Comparison of ENCODE assay signal across 28 cellular contexts in the genomic region with DNA sequence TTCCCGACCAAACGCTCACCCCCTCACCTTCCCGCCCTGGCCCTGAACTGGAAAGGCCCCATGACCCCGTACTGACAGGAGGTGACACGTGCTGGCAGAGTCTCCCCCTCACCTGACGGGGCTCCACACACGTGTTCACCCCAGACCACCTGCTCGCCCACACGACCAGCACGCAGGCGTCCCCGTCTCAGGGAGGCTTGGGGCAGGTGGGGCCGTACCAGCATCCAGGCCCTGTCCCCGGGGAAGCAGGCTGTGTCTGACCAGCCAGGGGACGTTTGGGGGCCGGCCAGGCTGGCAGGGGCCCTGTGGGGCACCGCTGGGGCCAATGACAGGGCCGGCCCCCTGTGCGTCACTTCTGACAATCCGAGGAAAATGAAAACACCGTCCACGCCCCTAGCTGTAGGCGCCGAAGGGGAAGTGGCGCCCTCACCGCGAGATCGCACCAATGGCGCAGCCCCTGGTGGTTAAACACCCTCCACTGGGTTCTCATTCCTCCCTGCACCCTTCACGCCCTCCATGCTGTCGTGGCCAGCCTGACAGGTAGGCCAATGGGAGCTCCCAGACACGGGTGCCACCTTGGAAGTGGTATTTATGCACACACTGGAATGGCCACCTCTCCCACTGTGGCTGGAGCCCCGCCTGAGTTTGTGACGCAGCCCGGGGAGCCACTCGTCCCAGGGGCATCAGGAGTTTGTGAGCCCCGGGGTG.
"Had no signal": no experiment of that assay in that cellular context is flagged by ENCODE, and none has a peak within 500 bp of the region (broad histone marks: within the 10 kb centered on the region; RNA-seq: fewer than 3 reads in every experiment).

No MANE protein-coding gene starts in this region.

- DNase-seq: activated CD4-positive, alpha-beta T cell treated with anti-CD3 and anti-CD28 coated beads for 36 hours; activated CD4-positive, alpha-beta T cell treated with anti-CD3 and anti-CD28 coated beads, Interleukin-2, amount 50 U/mL, for 4 hours; activated CD8-positive, alpha-beta memory T cell treated with anti-CD3 and anti-CD28 coated beads, Interleukin-2, amount 50 U/mL, for 48 hours; activated effector memory CD4-positive, alpha-beta T cell treated with Interleukin-2 at 50 U/mL for 16 hours; activated naive CD4-positive, alpha-beta T cell treated with anti-CD3 and anti-CD28 coated beads for 36 hours; activated naive CD8-positive, alpha-beta T cell treated with anti-CD3 and anti-CD28 coated beads, Interleukin-2, amount 10 ng/mL, durations not matched to agents 7 days and 5 days; activated T-cell treated with anti-CD3 and anti-CD28 coated beads, Interleukin-2, amount 50 U/mL, for 72 hours; amniotic stem cell; cerebellar nuclear complex; endodermal cell; islet precursor cell; stimulated activated CD4-positive, alpha-beta T cell treated with anti-CD3 and anti-CD28 coated beads, Interleukin-1b, Interleukin-23, amount 100 ng/mL, for 48 hours; substantia nigra; T1000; thyroid gland; upper lobe of right lung had no signal

- H3K36me3 ChIP-seq: breast epithelium had no signal

- H3K4me3 ChIP-seq: breast epithelium, coronary artery, gastroesophageal sphincter, heart left ventricle, thyroid gland, upper lobe of right lung had no signal

- H3K27me3 ChIP-seq: breast epithelium, gastroesophageal sphincter, heart left ventricle, thyroid gland, upper lobe of right lung had no signal

- H3K27ac ChIP-seq: breast epithelium, coronary artery, epithelial cell of prostate, gastroesophageal sphincter, heart left ventricle, thyroid gland, upper lobe of right lung had no signal

- H3K4me1 ChIP-seq: breast epithelium, gastroesophageal sphincter, thyroid gland, upper lobe of right lung had no signal

- H3K36me3 Mint-ChIP-seq: activated naive CD8-positive, alpha-beta T cell treated with anti-CD3 and anti-CD28 coated beads, Interleukin-2, amount 10 ng/mL, durations not matched to agents 7 days and 5 days had no signal

- ATAC-seq: activated CD4-positive, alpha-beta T cell treated with anti-CD3 and anti-CD28 coated beads for 36 hours; activated T-cell treated with anti-CD3 and anti-CD28 coated beads, Interleukin-2, amount 50 U/mL, for 72 hours; gastroesophageal sphincter; heart left ventricle; left lobe of liver; upper lobe of right lung; WTC11 had no signal

- H3K4me1 Mint-ChIP-seq: activated CD4-positive, alpha-beta T cell treated with anti-CD3 and anti-CD28 coated beads for 36 hours; activated naive CD8-positive, alpha-beta T cell treated with anti-CD3 and anti-CD28 coated beads, Interleukin-2, amount 10 ng/mL, durations not matched to agents 7 days and 5 days; endodermal cell; mesothelial cell of epicardium; WTC11 had no signal

- H3K27ac Mint-ChIP-seq: activated CD4-positive, alpha-beta T cell treated with anti-CD3 and anti-CD28 coated beads for 36 hours; activated naive CD4-positive, alpha-beta T cell treated with anti-CD3 and anti-CD28 coated beads for 36 hours; activated naive CD8-positive, alpha-beta T cell treated with anti-CD3 and anti-CD28 coated beads, Interleukin-2, amount 10 ng/mL, durations not matched to agents 7 days and 5 days; activated T-cell treated with anti-CD3 and anti-CD28 coated beads, Interleukin-2, amount 50 U/mL, for 72 hours; endodermal cell; mesothelial cell of epicardium; progenitor cell of endocrine pancreas; stimulated activated naive CD8-positive, alpha-beta T cell treated with anti-CD3 and anti-CD28 coated beads, Interleukin-15, Interleukin-2, amounts not matched to agents 100 ng/mL and 50 ng/mL, for 24 hours; T-helper 1 cell treated with Interleukin-12 subunit alpha and Interleukin-12 subunit beta and Interleukin-4 antibody, amounts not matched to agents 30 μg/mL and 1 μg/mL, for 36 hours; WTC11 had no signal

- H3K4me3 Mint-ChIP-seq: activated CD4-positive, alpha-beta T cell treated with anti-CD3 and anti-CD28 coated beads for 36 hours; activated naive CD4-positive, alpha-beta T cell treated with anti-CD3 and anti-CD28 coated beads for 36 hours; activated naive CD8-positive, alpha-beta T cell treated with anti-CD3 and anti-CD28 coated beads, Interleukin-2, amount 10 ng/mL, durations not matched to agents 7 days and 5 days; activated T-cell treated with anti-CD3 and anti-CD28 coated beads, Interleukin-2, amount 50 U/mL, for 72 hours; endodermal cell; mesothelial cell of epicardium; neural crest cell; stimulated activated naive CD8-positive, alpha-beta T cell treated with anti-CD3 and anti-CD28 coated beads, Interleukin-15, Interleukin-2, amounts not matched to agents 100 ng/mL and 50 ng/mL, for 24 hours; T-helper 1 cell treated with Interleukin-12 subunit alpha and Interleukin-12 subunit beta and Interleukin-4 antibody, amounts not matched to agents 30 μg/mL and 1 μg/mL, for 36 hours; WTC11 had no signal

- H3K9me3 Mint-ChIP-seq: activated naive CD4-positive, alpha-beta T cell treated with anti-CD3 and anti-CD28 coated beads for 36 hours; activated naive CD8-positive, alpha-beta T cell treated with anti-CD3 and anti-CD28 coated beads, Interleukin-2, amount 10 ng/mL, durations not matched to agents 7 days and 5 days; activated T-cell treated with anti-CD3 and anti-CD28 coated beads, Interleukin-2, amount 50 U/mL, for 72 hours; endodermal cell; mesothelial cell of epicardium; neural crest cell; stimulated activated naive CD8-positive, alpha-beta T cell treated with anti-CD3 and anti-CD28 coated beads, Interleukin-15, Interleukin-2, amounts not matched to agents 100 ng/mL and 50 ng/mL, for 24 hours; T-helper 1 cell treated with Interleukin-12 subunit alpha and Interleukin-12 subunit beta and Interleukin-4 antibody, amounts not matched to agents 30 μg/mL and 1 μg/mL, for 36 hours; WTC11 had no signal

- H3K9me3 ChIP-seq: breast epithelium, gastroesophageal sphincter, heart left ventricle, thyroid gland, upper lobe of right lung had no signal

- H3K27me3 Mint-ChIP-seq: activated CD4-positive, alpha-beta T cell treated with anti-CD3 and anti-CD28 coated beads for 36 hours; activated naive CD8-positive, alpha-beta T cell treated with anti-CD3 and anti-CD28 coated beads, Interleukin-2, amount 10 ng/mL, durations not matched to agents 7 days and 5 days; progenitor cell of endocrine pancreas; stimulated activated naive CD8-positive, alpha-beta T cell treated with anti-CD3 and anti-CD28 coated beads, Interleukin-15, Interleukin-2, amounts not matched to agents 100 ng/mL and 50 ng/mL, for 24 hours had no signal
